1 cellular context compared by ENCODE assay signal in the genomic region with DNA sequence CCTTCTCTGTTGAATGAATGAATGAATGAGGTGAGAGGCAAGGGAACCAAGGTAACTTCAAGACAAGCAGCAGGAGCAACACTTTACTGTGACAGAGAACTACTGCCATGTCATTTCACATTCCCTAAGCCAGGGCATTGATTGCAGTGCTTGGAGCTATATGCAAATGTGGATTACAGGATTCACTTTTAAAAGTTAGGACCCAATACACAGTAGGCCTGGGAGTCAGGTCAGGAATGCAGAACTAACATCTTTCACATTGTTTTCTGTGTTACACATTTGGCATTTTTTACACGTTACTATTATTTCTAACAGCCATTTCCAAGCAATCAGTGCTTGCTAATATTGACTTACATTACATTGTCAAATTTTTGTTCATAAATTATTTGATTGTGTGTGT.
TF ChIP-seq lines count a peak whose summit lies in the region.

No MANE protein-coding gene starts in this region.

TF ChIP-seq in IMR-90, 13 proteins besides CTCF, POLR2A, EP300 and RAD21 (continued from another document):
- no peak for TF ChIP-seq SMC3 (IDR thresholded peaks at IDR 0.05; ENCODE audit: low read depth, low read length)
- TF ChIP-seq RFX5 (IDR thresholded peaks at IDR 0.05; ENCODE audit: low read depth, low read length), result no peak
- no peak for TF ChIP-seq MAFK (IDR thresholded peaks at IDR 0.05; ENCODE audit: low read depth, low read length)
- TF ChIP-seq CEBPB (IDR thresholded peaks at IDR 0.05; ENCODE audit: low read depth, low read length), result no peak
